In genomic region chr9:137168907-137169763, GRCh38 we compare ENCODE assay signal across 9 cellular contexts. TPM values are rescaled to one million over a fixed set of nuclear protein-coding genes. Genes with fewer than 3 reads are reported as not detected.
DNase-seq lines count a peak whose midpoint lies in the region; ATAC-seq and TF ChIP-seq lines count a peak whose summit lies in the region.
"Had no signal": no experiment of that assay in that cellular context is flagged by ENCODE, and none has a peak within 500 bp of the region (broad histone marks: within the 10 kb centered on the region; RNA-seq: fewer than 3 reads in every experiment).

No MANE protein-coding gene starts in this region.

- H3K4me3 ChIP-seq in WERI-Rb-1 (ENCODE audit: low read depth, low read length) (peak overlapping the region; percentile 48), heart right ventricle (peak overlapping the region in 9 of 10 donors; percentile 32 to 52 (median 41)), skeletal muscle cell (ENCODE audit: low read depth, low read length) (peak overlapping the region; percentile 15), thyroid gland (replicated peaks in 1 of 3) (peak overlapping the region in 1 of 3 donors; percentile 17)

- H3K27me3 ChIP-seq in WERI-Rb-1 (ENCODE audit: insufficient read depth, low read depth, severe bottlenecking) (no peaks in the 10 kb centered on the region), heart right ventricle (peaks cover 50 to 96% (median 75%) of the 10 kb centered on the region in 7 donors), thyroid gland (peaks cover 28% of the 10 kb centered on the region)

- no peak for TF ChIP-seq CTCF in WERI-Rb-1 (IDR thresholded peaks at IDR 0.05; ENCODE audit: low read depth, low read length)
- TF ChIP-seq CTCF in heart right ventricle (IDR thresholded peaks at IDR 0.05), result no peak
- no peak for TF ChIP-seq CTCF in thyroid gland (IDR thresholded peaks at IDR 0.05)

- peaks cover 14% of the 10 kb centered on the region for H3K27me3 Mint-ChIP-seq in activated naive CD4-positive, alpha-beta T cell treated with anti-CD3 and anti-CD28 coated beads, Interleukin-2, amount 50 U/mL, for 24 hours

- peaks cover 4% of the 10 kb centered on the region for H3K4me1 Mint-ChIP-seq in activated naive CD4-positive, alpha-beta T cell treated with anti-CD3 and anti-CD28 coated beads, Interleukin-2, amount 50 U/mL, for 24 hours

- H3K36me3 ChIP-seq in WERI-Rb-1 (no peaks in the 10 kb centered on the region), heart right ventricle (no peaks in the 10 kb centered on the region), thyroid gland (no peaks in the 10 kb centered on the region)

- H3K27ac ChIP-seq in WERI-Rb-1 (peak overlapping the region; percentile 61), heart right ventricle (no peak overlapping the region), thyroid gland (no peak overlapping the region)

- no peaks in the 10 kb centered on the region for H3K36me3 Mint-ChIP-seq in activated naive CD4-positive, alpha-beta T cell treated with anti-CD3 and anti-CD28 coated beads, Interleukin-2, amount 50 U/mL, for 24 hours

- 1% methylated on average over 110 to 114 of the region's 114 CpGs for WGBS in heart right ventricle, 2 donors
- WGBS in thyroid gland, 2 donors, result 3% methylated on average over 7 to 8 of the region's 114 CpGs

- peak in 6 of 8 donors; percentile 25 to 59 (median 30) for ATAC-seq in heart right ventricle

- peak overlapping the region; percentile 61 for H3K4me3 Mint-ChIP-seq in activated naive CD4-positive, alpha-beta T cell treated with anti-CD3 and anti-CD28 coated beads, Interleukin-2, amount 50 U/mL, for 24 hours

- intact Hi-C loops in heart right ventricle (cut with DNase I) (no loop called here), thyroid gland (cut with DNase I) (no loop called here)

- DNase-seq in activated naive CD4-positive, alpha-beta T cell (lab: John Stamatoyannopoulos, UW), result no peak
- DNase-seq in NCI-H146 treated with DMSO at 0.1 percent for 48 hours (lab: John Stamatoyannopoulos, UW; ENCODE audit: unreplicated experiment) (peak; percentile 63), WERI-Rb-1 (peak; percentile 59), heart right ventricle (no peak), skeletal muscle cell (ENCODE audit: low read depth) (no peak), thyroid gland (no peak), Ammon's horn (ENCODE audit: low spot score) (no peak)

- H3K4me1 ChIP-seq in heart right ventricle, result peaks cover 13 to 30% (median 21%) of the 10 kb centered on the region in 9 donors
- H3K4me1 ChIP-seq in thyroid gland, result peaks cover 7 to 26% of the 10 kb centered on the region in 2 donors

- no peaks in the 10 kb centered on the region for H3K9me3 Mint-ChIP-seq in activated naive CD4-positive, alpha-beta T cell treated with anti-CD3 and anti-CD28 coated beads, Interleukin-2, amount 50 U/mL, for 24 hours

- H3K27ac Mint-ChIP-seq in activated naive CD4-positive, alpha-beta T cell treated with anti-CD3 and anti-CD28 coated beads, Interleukin-2, amount 50 U/mL, for 24 hours, result peak overlapping the region; percentile 41

- H3K9me3 ChIP-seq in WERI-Rb-1 (ENCODE audit: severe bottlenecking) (no peaks in the 10 kb centered on the region), heart right ventricle (no peaks in the 10 kb centered on the region), thyroid gland (no peaks in the 10 kb centered on the region)

- no peak for TF ChIP-seq POLR2A in thyroid gland (IDR thresholded peaks at IDR 0.05)

RNA-seq across cellular contexts. Expression of gene LRRC26, which starts 0.7 kb away (rescaled TPM):
- total RNA-seq in heart right ventricle (not detected), thyroid gland (not detected)
- polyA plus RNA-seq in heart right ventricle, result not detected

RNA-seq across cellular contexts. Expression of gene TMEM210, which starts 2.7 kb away (rescaled TPM):
- not detected for total RNA-seq in heart right ventricle
- polyA plus RNA-seq in heart right ventricle, result not detected
- not detected for total RNA-seq in thyroid gland
- total RNA-seq: temporal lobe had no signal

RNA-seq across cellular contexts. Expression of gene ANAPC2, which starts 19.2 kb away (rescaled TPM):
- total RNA-seq in heart right ventricle (10 to 100 TPM; 24.6 to 44.8 (median 27.7) TPM), thyroid gland (10 to 100 TPM; 25.6 to 34.1 (median 31.8) TPM)
- polyA plus RNA-seq in heart right ventricle, result 10 to 100 TPM; 23.7 to 69.6 TPM

RNA-seq across cellular contexts. Expression of gene SSNA1, which starts 19.3 kb away (rescaled TPM):
- 10 to 100 TPM; 47.3 to 73.5 (median 56.7) TPM for total RNA-seq in heart right ventricle
- 100 to 1,000 TPM; 146 to 168 TPM for polyA plus RNA-seq in heart right ventricle
- 10 to 100 TPM; 42.0 to 97.5 (median 62.8) TPM for total RNA-seq in thyroid gland

RNA-seq across cellular contexts. Expression of gene GRIN1, which starts 30.2 kb away (rescaled TPM):
- not detected for total RNA-seq in heart right ventricle
- not detected for polyA plus RNA-seq in heart right ventricle
- not detected for total RNA-seq in thyroid gland

Comparison
In these comparisons a context has a peak if more than half of its experiments do, and no peak if none do; other contexts are left out.
1. DNase-seq: peak in NCI-H146 treated with DMSO at 0.1 percent for 48 hours (single experiment) and WERI-Rb-1 (single experiment); none in activated naive CD4-positive, alpha-beta T cell (0 of 4), heart right ventricle (0 of 2), skeletal muscle cell (single experiment), thyroid gland (0 of 2) and Ammon's horn (single experiment).